42 cellular contexts compared by ENCODE assay signal in genomic region chr7:151938550-151938949, GRCh38. TPM values are rescaled to one million over a fixed set of nuclear protein-coding genes. Genes with fewer than 3 reads are reported as not detected.
"Had no signal": no experiment of that assay in that cellular context is flagged by ENCODE, and none has a peak within 500 bp of the region (broad histone marks: within the 10 kb centered on the region; RNA-seq: fewer than 3 reads in every experiment).

No MANE protein-coding gene starts in this region.

- H3K27ac Mint-ChIP-seq: activated naive CD4-positive, alpha-beta T cell treated with anti-CD3 and anti-CD28 coated beads for 36 hours; activated naive CD4-positive, alpha-beta T cell treated with anti-CD3 and anti-CD28 coated beads, Interleukin-2, amount 10 ng/mL, durations not matched to agents 7 days and 5 days; activated naive CD4-positive, alpha-beta T cell treated with anti-CD3 and anti-CD28 coated beads, Interleukin-2, amount 50 U/mL, for 24 hours; activated naive CD4-positive, alpha-beta T cell treated with anti-CD3 and anti-CD28 coated beads, Interleukin-2, amount 50 U/mL, for 72 hours; activated naive CD8-positive, alpha-beta T cell; activated naive CD8-positive, alpha-beta T cell treated with anti-CD3 and anti-CD28 coated beads for 36 hours; activated naive CD8-positive, alpha-beta T cell treated with anti-CD3 and anti-CD28 coated beads, Interleukin-2, amount 10 ng/mL, durations not matched to agents 7 days and 5 days; activated naive CD8-positive, alpha-beta T cell treated with anti-CD3 and anti-CD28 coated beads, Interleukin-2, amount 50 U/mL, for 24 hours; activated T-cell treated with anti-CD3 and anti-CD28 coated beads, Interleukin-2, amount 50 U/mL, for 24 hours; activated T-cell treated with anti-CD3 and anti-CD28 coated beads, Interleukin-2, amount 50 U/mL, for 72 hours; activated T-helper 1 cell treated with anti-CD3 and anti-CD28 coated beads, Interleukin-12 subunit alpha, Interleukin-12 subunit beta, Interleukin-2, Interleukin-4 antibody, amounts not matched to agents 30 ng/mL and 10 ng/mL and 1 ng/mL, durations not matched to agents 14 hours and 24 hours and 36 hours; activated T-helper 17 cell treated with anti-CD3 and anti-CD28 coated beads, Interleukin-2, amount 50 U/mL, for 72 hours; activated T-helper 2 cell treated with anti-CD3 and anti-CD28 coated beads, Interferon-gamma antibody, Interleukin-2, Interleukin-4, amounts not matched to agents 10 μg/mL and 5 μg/mL and 100 μg/mL, durations not matched to agents 14 hours and 24 hours and 36 hours; brain had no signal

- H3K36me3 Mint-ChIP-seq: activated naive CD4-positive, alpha-beta T cell treated with anti-CD3 and anti-CD28 coated beads, Interleukin-2, amount 10 ng/mL, durations not matched to agents 7 days and 5 days; activated naive CD4-positive, alpha-beta T cell treated with anti-CD3 and anti-CD28 coated beads, Interleukin-2, amount 50 U/mL, for 72 hours; activated naive CD8-positive, alpha-beta T cell; brain had no signal

- H3K9me3 ChIP-seq: adrenal gland, ascending aorta, body of pancreas, breast epithelium had no signal

- H3K27me3 Mint-ChIP-seq: activated naive CD4-positive, alpha-beta T cell treated with anti-CD3 and anti-CD28 coated beads, Interleukin-2, amount 50 U/mL, for 24 hours; activated naive CD8-positive, alpha-beta T cell; activated T-cell treated with anti-CD3 and anti-CD28 coated beads, Interleukin-2, amount 50 U/mL, for 24 hours; activated T-helper 17 cell treated with anti-CD3 and anti-CD28 coated beads, Interleukin-2, amount 50 U/mL, for 72 hours; central memory CD8-positive, alpha-beta T cell had no signal

- FAIRE-seq: astrocyte, colon had no signal

- H3K27ac ChIP-seq: ascending aorta, body of pancreas, brain microvascular endothelial cell, breast epithelium, cardiac muscle cell had no signal

- DNase-seq: activated effector memory CD4-positive, alpha-beta T cell treated with anti-CD3 and anti-CD28 coated beads, Interleukin-2, amount 50 U/mL, for 16 hours; activated effector memory CD4-positive, alpha-beta T cell treated with Interleukin-2 at 50 U/mL for 16 hours; activated gamma-delta T cell; activated gamma-delta T cell treated with Interleukin-2 at 50 U/mL for 16 hours; activated naive CD4-positive, alpha-beta T cell; activated naive CD4-positive, alpha-beta T cell treated with anti-CD3 and anti-CD28 coated beads for 36 hours; activated naive CD4-positive, alpha-beta T cell treated with anti-CD3 and anti-CD28 coated beads, Interleukin-2, amount 10 ng/mL, durations not matched to agents 7 days and 5 days; activated naive CD4-positive, alpha-beta T cell treated with anti-CD3 and anti-CD28 coated beads, Interleukin-2, amount 50 U/mL, for 16 hours; activated naive CD4-positive, alpha-beta T cell treated with Interleukin-2 at 50 U/mL for 16 hours; activated naive CD8-positive, alpha-beta T cell treated with anti-CD3 and anti-CD28 coated beads for 36 hours; activated naive CD8-positive, alpha-beta T cell treated with anti-CD3 and anti-CD28 coated beads, Interleukin-2, amount 10 ng/mL, durations not matched to agents 7 days and 5 days; activated naive CD8-positive, alpha-beta T cell treated with anti-CD3 and anti-CD28 coated beads, Interleukin-2, amount 50 U/mL, for 24 hours; activated T-cell treated with anti-CD3 and anti-CD28 coated beads, Interleukin-2, amount 50 U/mL, for 24 hours; activated T-cell treated with anti-CD3 and anti-CD28 coated beads, Interleukin-2, amount 50 U/mL, for 4 hours; activated T-cell treated with anti-CD3 and anti-CD28 coated beads, Interleukin-2, amount 50 U/mL, for 48 hours; activated T-cell treated with anti-CD3 and anti-CD28 coated beads, Interleukin-2, amount 50 U/mL, for 72 hours; amniotic stem cell; amygdala; anterior cingulate cortex; aorta; body of pancreas; brain microvascular endothelial cell; caudate nucleus; central memory CD4-positive, alpha-beta T cell; cerebellar nuclear complex had no signal

- H3K36me3 ChIP-seq: adrenal gland, ascending aorta, brain microvascular endothelial cell, breast epithelium, cardiac muscle cell had no signal

- H3K4me3 Mint-ChIP-seq: activated naive CD4-positive, alpha-beta T cell treated with anti-CD3 and anti-CD28 coated beads for 36 hours; activated naive CD4-positive, alpha-beta T cell treated with anti-CD3 and anti-CD28 coated beads, Interleukin-2, amount 10 ng/mL, durations not matched to agents 7 days and 5 days; activated naive CD4-positive, alpha-beta T cell treated with anti-CD3 and anti-CD28 coated beads, Interleukin-2, amount 50 U/mL, for 24 hours; activated naive CD8-positive, alpha-beta T cell; activated naive CD8-positive, alpha-beta T cell treated with anti-CD3 and anti-CD28 coated beads for 36 hours; activated naive CD8-positive, alpha-beta T cell treated with anti-CD3 and anti-CD28 coated beads, Interleukin-2, amount 10 ng/mL, durations not matched to agents 7 days and 5 days; activated naive CD8-positive, alpha-beta T cell treated with anti-CD3 and anti-CD28 coated beads, Interleukin-2, amount 50 U/mL, for 24 hours; activated T-cell treated with anti-CD3 and anti-CD28 coated beads, Interleukin-2, amount 50 U/mL, for 24 hours; activated T-cell treated with anti-CD3 and anti-CD28 coated beads, Interleukin-2, amount 50 U/mL, for 4 hours; activated T-cell treated with anti-CD3 and anti-CD28 coated beads, Interleukin-2, amount 50 U/mL, for 72 hours; activated T-helper 1 cell treated with anti-CD3 and anti-CD28 coated beads, Interleukin-12 subunit alpha, Interleukin-12 subunit beta, Interleukin-2, Interleukin-4 antibody, amounts not matched to agents 30 ng/mL and 10 ng/mL and 1 ng/mL, durations not matched to agents 14 hours and 24 hours and 36 hours; activated T-helper 17 cell treated with anti-CD3 and anti-CD28 coated beads, Interleukin-2, amount 50 U/mL, for 72 hours; brain; central memory CD8-positive, alpha-beta T cell had no signal

- ATAC-seq: activated naive CD4-positive, alpha-beta T cell treated with anti-CD3 and anti-CD28 coated beads, Interleukin-2, amount 50 U/mL, for 72 hours; activated naive CD8-positive, alpha-beta T cell treated with anti-CD3 and anti-CD28 coated beads, Interleukin-2, amount 50 U/mL, for 24 hours; activated T-cell treated with anti-CD3 and anti-CD28 coated beads, Interleukin-2, amount 50 U/mL, for 4 hours; activated T-cell treated with anti-CD3 and anti-CD28 coated beads, Interleukin-2, amount 50 U/mL, for 72 hours; activated T-helper 17 cell treated with anti-CD3 and anti-CD28 coated beads, Interleukin-2, amount 50 U/mL, for 72 hours; body of pancreas had no signal

- H3K9me3 Mint-ChIP-seq: activated naive CD4-positive, alpha-beta T cell treated with anti-CD3 and anti-CD28 coated beads for 36 hours; activated naive CD4-positive, alpha-beta T cell treated with anti-CD3 and anti-CD28 coated beads, Interleukin-2, amount 10 ng/mL, durations not matched to agents 7 days and 5 days; activated naive CD4-positive, alpha-beta T cell treated with anti-CD3 and anti-CD28 coated beads, Interleukin-2, amount 50 U/mL, for 24 hours; activated naive CD4-positive, alpha-beta T cell treated with anti-CD3 and anti-CD28 coated beads, Interleukin-2, amount 50 U/mL, for 72 hours; activated naive CD8-positive, alpha-beta T cell treated with anti-CD3 and anti-CD28 coated beads, Interleukin-2, amount 50 U/mL, for 24 hours; activated T-cell treated with anti-CD3 and anti-CD28 coated beads, Interleukin-2, amount 50 U/mL, for 24 hours; activated T-cell treated with anti-CD3 and anti-CD28 coated beads, Interleukin-2, amount 50 U/mL, for 4 hours; activated T-helper 1 cell treated with anti-CD3 and anti-CD28 coated beads, Interleukin-12 subunit alpha, Interleukin-12 subunit beta, Interleukin-2, Interleukin-4 antibody, amounts not matched to agents 30 ng/mL and 10 ng/mL and 1 ng/mL, durations not matched to agents 14 hours and 24 hours and 36 hours; activated T-helper 17 cell treated with anti-CD3 and anti-CD28 coated beads, Interleukin-2, amount 50 U/mL, for 72 hours; activated T-helper 2 cell treated with anti-CD3 and anti-CD28 coated beads, Interferon-gamma antibody, Interleukin-2, Interleukin-4, amounts not matched to agents 10 μg/mL and 5 μg/mL and 100 μg/mL, durations not matched to agents 14 hours and 24 hours and 36 hours; central memory CD8-positive, alpha-beta T cell had no signal

- H3K27me3 ChIP-seq: adrenal gland, ascending aorta, body of pancreas, breast epithelium, cardiac muscle cell had no signal

- H3K4me1 ChIP-seq: adrenal gland, ascending aorta, body of pancreas, breast epithelium had no signal

- H3K4me3 ChIP-seq: adrenal gland, ascending aorta, body of pancreas, breast epithelium, cardiac muscle cell had no signal

RNA-seq across cellular contexts. Expression of gene GALNTL5, which starts 17.7 kb away (rescaled TPM):
- total RNA-seq: activated naive CD4-positive, alpha-beta T cell treated with anti-CD3 and anti-CD28 coated beads for 36 hours; activated naive CD4-positive, alpha-beta T cell treated with anti-CD3 and anti-CD28 coated beads, Interleukin-2, amount 50 U/mL, for 72 hours; activated naive CD8-positive, alpha-beta T cell treated with anti-CD3 and anti-CD28 coated beads for 36 hours; activated naive CD8-positive, alpha-beta T cell treated with anti-CD3 and anti-CD28 coated beads, Interleukin-2, amount 10 ng/mL, durations not matched to agents 7 days and 5 days; activated T-cell treated with anti-CD3 and anti-CD28 coated beads, Interleukin-2, amount 50 U/mL, for 4 hours; activated T-cell treated with anti-CD3 and anti-CD28 coated beads, Interleukin-2, amount 50 U/mL, for 72 hours; activated T-helper 1 cell treated with anti-CD3 and anti-CD28 coated beads, Interleukin-12 subunit alpha, Interleukin-12 subunit beta, Interleukin-2, Interleukin-4 antibody, amounts not matched to agents 30 ng/mL and 10 ng/mL and 1 ng/mL, durations not matched to agents 14 hours and 24 hours and 36 hours; activated T-helper 17 cell treated with anti-CD3 and anti-CD28 coated beads, Interleukin-2, amount 50 U/mL, for 72 hours; activated T-helper 2 cell treated with anti-CD3 and anti-CD28 coated beads, Interferon-gamma antibody, Interleukin-2, Interleukin-4, amounts not matched to agents 10 μg/mL and 5 μg/mL and 100 μg/mL, durations not matched to agents 14 hours and 24 hours and 36 hours; adrenal gland; aorta; ascending aorta; astrocyte; body of pancreas; breast epithelium; cardiac muscle cell; cardiac septum; chondrocyte had no signal
- polyA plus RNA-seq: adipose tissue, adrenal gland, aorta, cardiac muscle cell had no signal
